8 cellular contexts compared by ENCODE assay signal in the genomic region with DNA sequence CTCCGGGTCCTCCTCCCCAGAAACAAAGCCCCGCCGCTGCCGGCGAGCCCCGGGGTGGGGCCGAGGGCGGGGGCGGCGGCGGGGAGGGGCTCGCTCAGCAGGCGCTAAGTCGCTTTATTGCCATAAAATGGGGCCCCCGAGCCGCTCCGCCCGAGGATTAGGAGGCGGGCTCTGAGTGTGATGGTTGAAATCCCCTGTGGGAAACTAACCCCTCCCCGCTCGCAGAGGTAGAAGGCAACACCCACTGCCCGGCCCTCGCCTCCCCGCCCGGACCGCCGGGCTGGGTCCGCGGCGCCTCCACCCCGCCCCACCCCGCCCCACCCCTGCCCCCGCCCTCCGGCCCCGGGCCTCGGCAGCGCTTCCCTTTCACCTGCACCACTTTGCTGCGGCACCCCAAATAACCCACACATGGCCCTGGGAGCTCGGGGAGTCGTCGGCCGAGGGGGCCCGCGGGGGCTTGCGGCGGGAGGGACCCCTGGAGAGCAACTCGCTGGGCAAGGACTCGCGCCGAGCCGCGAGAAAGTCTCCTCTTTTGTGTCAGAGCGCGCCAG. TPM values are rescaled to one million over a fixed set of nuclear protein-coding genes. Genes with fewer than 3 reads are reported as not detected.
DNase-seq lines count a peak whose midpoint lies in the region; ATAC-seq and TF ChIP-seq lines count a peak whose summit lies in the region.

Gene KLF12 (minus strand): TSS at position 179 of the 551 bp plus-strand sequence.

- H3K27me3 ChIP-seq in right cardiac atrium (ENCODE audit: control insufficient read depth, insufficient read depth), result no peaks in the 10 kb centered on the region
- no peaks in the 10 kb centered on the region for H3K27me3 ChIP-seq in rectal smooth muscle tissue (ENCODE audit: control insufficient read depth, insufficient read depth, low read length)

- H3K4me3 ChIP-seq in right cardiac atrium (ENCODE audit: low read length) (peak within 1 kb of the TSS; percentile 95), rectal smooth muscle tissue (ENCODE audit: low read length) (peak within 1 kb of the TSS; percentile 84)

- peak within 1 kb of the TSS; percentile 95 for H3K4me3 Mint-ChIP-seq in T-helper 1 cell treated with Interleukin-12 subunit alpha and Interleukin-12 subunit beta and Interleukin-4 antibody, amounts not matched to agents 30 μg/mL and 1 μg/mL, for 36 hours

- no peaks in the 10 kb centered on the region for H3K9me3 ChIP-seq in right cardiac atrium (ENCODE audit: control insufficient read depth, low read length)

- ATAC-seq in HG02763 (IDR thresholded peaks at IDR 0.05; ENCODE audit: unreplicated experiment) (peak; percentile 63), right cardiac atrium (peak; percentile 88 to 89)

- H3K36me3 ChIP-seq in rectal smooth muscle tissue (ENCODE audit: control insufficient read depth, insufficient read depth, low read length), result no peaks in the 10 kb centered on the region

- peak within 1 kb of the TSS; percentile 97 for H3K27ac Mint-ChIP-seq in T-helper 1 cell treated with Interleukin-12 subunit alpha and Interleukin-12 subunit beta and Interleukin-4 antibody, amounts not matched to agents 30 μg/mL and 1 μg/mL, for 36 hours

- peak; percentile 97 for DNase-seq in NCI-H1436 (lab: John Stamatoyannopoulos, UW)
- DNase-seq in amniotic epithelial cell (ENCODE audit: low read depth), result peak; percentile 95
- peak; percentile 89 to 95 (median 94) for DNase-seq in right cardiac atrium
- no peak for DNase-seq in inferior parietal cortex (ENCODE audit: extremely low spot score)

- under 1% methylated on average over 54 of the region's 54 CpGs for WGBS in right cardiac atrium

- peaks cover 25% of the 10 kb centered on the region for H3K4me1 Mint-ChIP-seq in T-helper 1 cell treated with Interleukin-12 subunit alpha and Interleukin-12 subunit beta and Interleukin-4 antibody, amounts not matched to agents 30 μg/mL and 1 μg/mL, for 36 hours (ENCODE audit: low read depth)

- no peaks in the 10 kb centered on the region for H3K36me3 Mint-ChIP-seq in T-helper 1 cell treated with Interleukin-12 subunit alpha and Interleukin-12 subunit beta and Interleukin-4 antibody, amounts not matched to agents 30 μg/mL and 1 μg/mL, for 36 hours (ENCODE audit: low read depth)

- peaks cover 3% of the 10 kb centered on the region for H3K4me1 ChIP-seq in right cardiac atrium (ENCODE audit: control insufficient read depth, insufficient read depth, low read length)
- peaks cover 7% of the 10 kb centered on the region for H3K4me1 ChIP-seq in rectal smooth muscle tissue (ENCODE audit: control insufficient read depth, insufficient read depth, low read length)

- intact Hi-C loops in right cardiac atrium (cut with DNase I), result loop anchor here in 3 of 4 donors (10.0 kb wide), 3 partner anchors 70 to 170 kb away; no protein-coding TSS in a partner anchor

- peak within 1 kb of the TSS; percentile 70 for H3K9ac ChIP-seq in rectal smooth muscle tissue (ENCODE audit: low read length)

- peak; percentile 48 for TF ChIP-seq POLR2A in GM15510 (IDR thresholded peaks at IDR 0.05; ENCODE audit: borderline replicate concordance, extremely low read depth, insufficient read length)

- H3K9me3 Mint-ChIP-seq in T-helper 1 cell treated with Interleukin-12 subunit alpha and Interleukin-12 subunit beta and Interleukin-4 antibody, amounts not matched to agents 30 μg/mL and 1 μg/mL, for 36 hours, result no peaks in the 10 kb centered on the region

- H3K27ac ChIP-seq in right cardiac atrium (ENCODE audit: low read length) (peak within 1 kb of the TSS; percentile 95), rectal smooth muscle tissue (ENCODE audit: low read depth, low read length) (peak within 1 kb of the TSS; percentile 85)

- H3K27me3 Mint-ChIP-seq in T-helper 1 cell treated with Interleukin-12 subunit alpha and Interleukin-12 subunit beta and Interleukin-4 antibody, amounts not matched to agents 30 μg/mL and 1 μg/mL, for 36 hours (ENCODE audit: low read depth), result peaks cover 8% of the 10 kb centered on the region

RNA-seq across cellular contexts. Expression of gene KLF12, which starts in this region (rescaled TPM):
- total RNA-seq in right cardiac atrium, result 10 to 100 TPM; 13.9 to 17.4 (median 15.9) TPM
- polyA plus RNA-seq in right cardiac atrium, result 2.5 TPM
